8 cellular contexts compared by ENCODE assay signal in the genomic region with DNA sequence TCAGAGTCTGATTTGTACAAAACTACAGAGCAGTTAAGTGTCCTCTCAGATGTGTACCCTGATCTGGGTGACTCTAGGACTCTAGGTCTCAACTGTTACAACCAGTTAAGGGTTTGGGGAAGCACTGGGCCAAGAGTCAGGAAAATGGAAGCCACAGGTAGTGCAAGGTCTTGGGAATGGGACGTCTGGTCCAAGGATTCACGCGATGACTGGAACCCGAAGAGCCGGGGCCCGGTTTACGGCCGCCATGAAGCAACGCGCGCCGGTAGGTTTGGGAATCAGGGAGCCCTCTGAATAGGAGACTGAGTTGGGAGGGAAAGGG. TPM values are rescaled to one million over a fixed set of nuclear protein-coding genes. Genes with fewer than 3 reads are reported as not detected.
DNase-seq lines count a peak whose midpoint lies in the region; ATAC-seq and TF ChIP-seq lines count a peak whose summit lies in the region.

No MANE protein-coding gene starts in this region.

- no peaks in the 10 kb centered on the region for H3F3A ChIP-seq in Loucy (ENCODE audit: low read depth)

- H3K9ac ChIP-seq in Loucy (ENCODE audit: low read depth, low read length, poor library complexity, severe bottlenecking) (peak overlapping the region; percentile 68), colonic mucosa (ENCODE audit: low read depth in 2 of 2, low read length in 2 of 2) (peak overlapping the region in 1 of 2 donors; percentile 60)

- peaks cover 20% of the 10 kb centered on the region for H4K20me1 ChIP-seq in Loucy (ENCODE audit: insufficient read depth, low read length, poor library complexity, severe bottlenecking)

- H3K27me3 Mint-ChIP-seq in CD4-positive, CD25-positive, alpha-beta regulatory T cell = no peaks in the 10 kb centered on the region

- no peaks in the 10 kb centered on the region for H3K9me3 ChIP-seq in CD4-positive, CD25-positive, alpha-beta regulatory T cell (ENCODE audit: control insufficient read depth in 2 of 2, low read length in 2 of 2)
- H3K9me3 ChIP-seq in Loucy (ENCODE audit: insufficient read depth, low read depth, low read length) = no peaks in the 10 kb centered on the region
- H3K9me3 ChIP-seq in colonic mucosa = no peaks in the 10 kb centered on the region
- H3K9me3 ChIP-seq in muscle layer of duodenum (ENCODE audit: control insufficient read depth in 1 of 2, low read length in 2 of 2) = no peaks in the 10 kb centered on the region

- H3K79me2 ChIP-seq in Loucy (ENCODE audit: insufficient read depth, low read length) = peaks cover 42% of the 10 kb centered on the region

- no peak overlapping the region for H3K27ac ChIP-seq in CD4-positive, CD25-positive, alpha-beta regulatory T cell (ENCODE audit: insufficient read depth, low read length, poor library complexity, severe bottlenecking)
- H3K27ac ChIP-seq in colonic mucosa = peak overlapping the region; percentile 79
- no peak overlapping the region for H3K27ac ChIP-seq in muscle layer of duodenum (ENCODE audit: low read length)

- H2AFZ ChIP-seq in Loucy (ENCODE audit: low read length) = peak overlapping the region; percentile 100

- no peaks in the 10 kb centered on the region for H3K36me3 Mint-ChIP-seq in CD4-positive, CD25-positive, alpha-beta regulatory T cell

- peak overlapping the region; percentile 72 for H3K4me3 ChIP-seq in CD4-positive, CD25-positive, alpha-beta regulatory T cell (ENCODE audit: low read depth, low read length)
- H3K4me3 ChIP-seq in Loucy (ENCODE audit: low read length, poor library complexity, severe bottlenecking) = peak overlapping the region; percentile 87
- peak overlapping the region; percentile 66 for H3K4me3 ChIP-seq in colonic mucosa
- H3K4me3 ChIP-seq in muscle layer of duodenum (ENCODE audit: low read depth in 1 of 2, low read length in 2 of 2) = peak overlapping the region; percentile 21 to 56

- peaks cover 17% of the 10 kb centered on the region for H3K4me1 ChIP-seq in CD4-positive, CD25-positive, alpha-beta regulatory T cell (ENCODE audit: control insufficient read depth, insufficient read depth, low read length, poor library complexity, severe bottlenecking)
- H3K4me1 ChIP-seq in Loucy (ENCODE audit: insufficient read depth, low read length, poor library complexity, severe bottlenecking) (peaks cover 12% of the 10 kb centered on the region), colonic mucosa (no peaks in the 10 kb centered on the region), muscle layer of duodenum (ENCODE audit: control insufficient read depth in 1 of 2, insufficient read depth in 2 of 2, low read length in 2 of 2) (no peaks in the 10 kb centered on the region)

- H3K27ac Mint-ChIP-seq in CD4-positive, CD25-positive, alpha-beta regulatory T cell = peak overlapping the region in 2 of 3 donors; percentile 25 to 86

- intact Hi-C loops in colonic mucosa (cut with DNase I) = no loop called here

- H3K4me2 ChIP-seq in Loucy (ENCODE audit: low read depth, low read length, poor library complexity, severe bottlenecking) = peak overlapping the region; percentile 91

- H3K9me3 Mint-ChIP-seq in CD4-positive, CD25-positive, alpha-beta regulatory T cell = no peaks in the 10 kb centered on the region

- no peaks in the 10 kb centered on the region for H3K27me3 ChIP-seq in CD4-positive, CD25-positive, alpha-beta regulatory T cell (ENCODE audit: control insufficient read depth, insufficient read depth, low read length)
- H3K27me3 ChIP-seq in Loucy (ENCODE audit: insufficient read depth, low read length, poor library complexity, severe bottlenecking) = no peaks in the 10 kb centered on the region
- H3K27me3 ChIP-seq in colonic mucosa = no peaks in the 10 kb centered on the region
- no peaks in the 10 kb centered on the region for H3K27me3 ChIP-seq in muscle layer of duodenum (ENCODE audit: low read depth, low read length)

- H3K36me3 ChIP-seq in CD4-positive, CD25-positive, alpha-beta regulatory T cell (ENCODE audit: control insufficient read depth, insufficient read depth, low read length) = no peaks in the 10 kb centered on the region
- H3K36me3 ChIP-seq in Loucy (ENCODE audit: insufficient read depth, low read length) (no peaks in the 10 kb centered on the region), colonic mucosa (no peaks in the 10 kb centered on the region), muscle layer of duodenum (ENCODE audit: control insufficient read depth in 1 of 2, insufficient read depth in 2 of 2, low read length in 2 of 2) (no peaks in the 10 kb centered on the region)

- H3K4me1 Mint-ChIP-seq in CD4-positive, CD25-positive, alpha-beta regulatory T cell = peaks cover 8 to 25% (median 21%) of the 10 kb centered on the region in 4 donors

- TF ChIP-seq CTCF in Loucy (conservative IDR thresholded peaks at IDR 0.05; ENCODE audit: low read length) (no peak), colonic mucosa (IDR thresholded peaks at IDR 0.05) (no peak)

- no peak for DNase-seq in CD4-positive, CD25-positive, alpha-beta regulatory T cell
- no peak for DNase-seq in colonic mucosa
- DNase-seq in NK-92 (lab: John Stamatoyannopoulos, UW; ENCODE audit: unreplicated experiment) = no peak
- DNase-seq in stimulated activated CD4-positive, alpha-beta T cell treated with anti-CD3 and anti-CD28 coated beads, Interleukin-4, amount 100 ng/mL, for 1 hour = no peak

- no peak for ATAC-seq in CD4-positive, CD25-positive, alpha-beta regulatory T cell (ENCODE audit: low read depth in 2 of 2)
- ATAC-seq in GM21529 (IDR thresholded peaks at IDR 0.05; ENCODE audit: unreplicated experiment) = peak; percentile 22
- no peak for ATAC-seq in activated CD4-positive, CD25-positive, alpha-beta regulatory T cell treated with anti-CD3 and anti-CD28 coated beads, Interleukin-2, amount 50 U/mL, for 24 hours

- H3K4me3 Mint-ChIP-seq in CD4-positive, CD25-positive, alpha-beta regulatory T cell = peak overlapping the region; percentile 86 to 93 (median 90)

- H3K9me2 ChIP-seq in Loucy (replicated peaks; ENCODE audit: low read depth, low read length) = no peaks in the 10 kb centered on the region

RNA-seq across cellular contexts. Expression of gene HPRT1, which starts 0.3 kb away (rescaled TPM):
- total RNA-seq in CD4-positive, CD25-positive, alpha-beta regulatory T cell = 30.8 TPM
- 100 to 1,000 TPM; 107 to 166 (median 149) TPM for polyA plus RNA-seq in CD4-positive, CD25-positive, alpha-beta regulatory T cell
- 10 to 100 TPM; 30.6 to 49.6 TPM for total RNA-seq in colonic mucosa
